Comparison of ENCODE assay signal across 22 cellular contexts in genomic region chr12:76515271-76515670, GRCh38. TPM values are rescaled to one million over a fixed set of nuclear protein-coding genes. Genes with fewer than 3 reads are reported as not detected.
A peak's percentile ranks its signal among the peaks of the same experiment; 100 is the strongest.
DNase-seq lines count a peak whose midpoint lies in the region; ATAC-seq, FAIRE-seq and TF ChIP-seq lines count a peak whose summit lies in the region.
"Had no signal": no experiment of that assay in that cellular context is flagged by ENCODE, and none has a peak within 500 bp of the region (broad histone marks: within the 10 kb centered on the region; RNA-seq: fewer than 3 reads in every experiment).

No MANE protein-coding gene starts in this region.

- BruUV-seq in HepG2 (replicated peaks; lab: Mats Ljungman, UMichigan), result no TSS peak

- H3K9ac ChIP-seq in H9 (ENCODE audit: extremely low read depth, insufficient read length, low read length), result no peak overlapping the region
- no peak overlapping the region for H3K9ac ChIP-seq in astrocyte (ENCODE audit: low read length)
- H3K9ac ChIP-seq in HepG2 (ENCODE audit: insufficient read depth, low read depth, low read length), result no peak overlapping the region
- H3K9ac ChIP-seq: GM23248 had no signal

- TF ChIP-seq EP300 in HepG2 (IDR thresholded peaks at IDR 0.05; ENCODE audit: low read depth in 2 of 2, low read length in 2 of 2), result no peak
- no peak for TF ChIP-seq EP300 in HepG2 (CRISPR knock-in tag; IDR thresholded peaks at IDR 0.05; ENCODE audit: borderline replicate concordance)

- H3K23me2 ChIP-seq in H9 (ENCODE audit: insufficient read length, low read depth, low read length, poor library complexity, severe bottlenecking), result no peaks in the 10 kb centered on the region

- ATAC-seq in HepG2, result peak; percentile 42; the same call in 2 of the 3 replicates
- ATAC-seq in foreskin keratinocyte, result no peak
- ATAC-seq: A549, Right ventricle myocardium inferior had no signal

- H3K4ac ChIP-seq in H9 (ENCODE audit: low read depth, low read length), result no peak overlapping the region

- H3K14ac ChIP-seq in H9 (ENCODE audit: insufficient read depth, low read length), result no peak overlapping the region

- H3K27me3 ChIP-seq in H9 (ENCODE audit: insufficient read depth, low read length) (no peaks in the 10 kb centered on the region), astrocyte (ENCODE audit: insufficient read depth, low read length) (no peaks in the 10 kb centered on the region), HepG2 (ENCODE audit: control insufficient read depth in 1 of 2, insufficient read depth in 2 of 2, low read length in 2 of 2) (no peaks in the 10 kb centered on the region), foreskin keratinocyte (no peaks in the 10 kb centered on the region)
- H3K27me3 ChIP-seq: SJSA1 had no signal

- H3K79me1 ChIP-seq in H9 (ENCODE audit: insufficient read depth, low read depth, low read length, poor library complexity, severe bottlenecking), result peaks cover 1% of the 10 kb centered on the region

- no peak overlapping the region for H3K27ac ChIP-seq in H9 (ENCODE audit: insufficient read length, low read depth, low read length)
- no peak overlapping the region for H3K27ac ChIP-seq in astrocyte (ENCODE audit: low read depth, low read length)
- H3K27ac ChIP-seq in HepG2 (ENCODE audit: extremely low read length, insufficient read depth, low read length), result no peak overlapping the region
- H3K27ac ChIP-seq in foreskin keratinocyte, result no peak overlapping the region
- H3K27ac ChIP-seq: A549, GM23248, SJSA1 had no signal

- H3T11ph ChIP-seq in H9 (ENCODE audit: low read length), result no peak overlapping the region

- FAIRE-seq in astrocyte (lab: Jason Lieb, UNC) (peak; percentile 34), HepG2 (lab: Jason Lieb, UNC) (no peak)
- FAIRE-seq: A549 had no signal

- no peak overlapping the region for H3K4me3 Mint-ChIP-seq in H9
- no peak overlapping the region for H3K4me3 Mint-ChIP-seq in astrocyte (ENCODE audit: unreplicated experiment)
- H3K4me3 Mint-ChIP-seq in activated CD4-positive, alpha-beta memory T cell treated with anti-CD3 and anti-CD28 coated beads for 36 hours, result no peak overlapping the region
- H3K4me3 Mint-ChIP-seq: B cell, CD14-positive monocyte had no signal

- no peaks in the 10 kb centered on the region; the same call in 1 of the 2 replicates for H3K4me1 ChIP-seq in H9 (ENCODE audit: insufficient read depth, low read length)
- peaks cover 4% of the 10 kb centered on the region for H3K4me1 ChIP-seq in astrocyte (ENCODE audit: insufficient read depth, low read length)
- H3K4me1 ChIP-seq in HepG2 (ENCODE audit: insufficient read depth, low read length), result no peaks in the 10 kb centered on the region
- no peaks in the 10 kb centered on the region for H3K4me1 ChIP-seq in foreskin keratinocyte
- H3K4me1 ChIP-seq: A549 had no signal

- H4K8ac ChIP-seq in H9 (replicated peaks; ENCODE audit: insufficient read length, low read depth, low read length), result no peak overlapping the region

- no peak for DNase-seq in H9
- no peak for DNase-seq in astrocyte (ENCODE audit: low read depth)
- no peak for DNase-seq in HepG2 (ENCODE audit: low spot score)
- DNase-seq in retinal pigment epithelial cell (ENCODE audit: low read depth), result no peak
- no peak for DNase-seq in foreskin keratinocyte
- DNase-seq in activated CD4-positive, alpha-beta memory T cell treated with anti-CD3 and anti-CD28 coated beads for 36 hours, result no peak
- DNase-seq in DMS79 (lab: John Stamatoyannopoulos, UW), result no peak
- DNase-seq: DMS79 treated with DMSO at 0.1 percent for 48 hours, GM23248, MM.1S, NCI-H1048, NCI-H1436, NCI-H187 treated with DMSO at 0.1 percent for 48 hours, NCI-H510A, NCI-H774, OCI-M1 had no signal

- H3K27me3 Mint-ChIP-seq in H9 (ENCODE audit: low read depth) (no peaks in the 10 kb centered on the region), astrocyte (ENCODE audit: low read depth, unreplicated experiment) (no peaks in the 10 kb centered on the region)
- no peaks in the 10 kb centered on the region for H3K27me3 Mint-ChIP-seq in activated CD4-positive, alpha-beta memory T cell treated with anti-CD3 and anti-CD28 coated beads for 36 hours
- H3K27me3 Mint-ChIP-seq: B cell had no signal

- H2BK15ac ChIP-seq in H9 (ENCODE audit: low read depth, low read length), result 0 out of 2 replicates have a peak overlapping the region, but pooled peaks have one; percentile 60

- H3K56ac ChIP-seq in H9 (ENCODE audit: insufficient read length, low read depth, low read length), result no peak overlapping the region

- H3K36me3 ChIP-seq in astrocyte (ENCODE audit: insufficient read depth, low read length) (no peaks in the 10 kb centered on the region), HepG2 (replicated peaks in 1 of 2; ENCODE audit: control insufficient read depth in 1 of 2, insufficient read depth in 2 of 2, low read length in 2 of 2) (no peaks in the 10 kb centered on the region)
- H3K36me3 ChIP-seq: HAP-1 had no signal

- no peak overlapping the region for H4K91ac ChIP-seq in H9 (ENCODE audit: insufficient read length, low read depth, low read length)

- H3K9me3 Mint-ChIP-seq in H9, result peaks cover 37 to 73% of the 10 kb centered on the region in 2 experiments
- peaks cover 12% of the 10 kb centered on the region for H3K9me3 Mint-ChIP-seq in astrocyte (ENCODE audit: unreplicated experiment)
- H3K9me3 Mint-ChIP-seq in activated CD4-positive, alpha-beta memory T cell treated with anti-CD3 and anti-CD28 coated beads for 36 hours, result peaks cover 33% of the 10 kb centered on the region

- H3K4me3 ChIP-seq in astrocyte (ENCODE audit: insufficient read depth, low read depth, low read length) (no peak overlapping the region), HepG2 (replicated peaks in 1 of 3; ENCODE audit: insufficient read depth in 1 of 3, low read depth in 2 of 3, low read length in 3 of 3) (no peak overlapping the region), retinal pigment epithelial cell (ENCODE audit: low read length) (no peak overlapping the region)
- H3K4me3 ChIP-seq: A549, GM23248, HAP-1, SJSA1 had no signal

- POLR2A ChIA-PET in HepG2 (lab: Yijun Ruan, JAX), result no interaction called here
- POLR2A ChIA-PET in activated CD4-positive, alpha-beta memory T cell treated with anti-CD3 and anti-CD28 coated beads for 36 hours (lab: Charles Lee), result no interaction called here

- H2AK5ac ChIP-seq in H9 (ENCODE audit: insufficient read length, low read length), result no peak overlapping the region

- CTCF ChIA-PET in HepG2 (lab: Yijun Ruan, JAX; ENCODE audit: low intra/inter-chr PET ratio, low total read pairs), result no interaction called here
- CTCF ChIA-PET in activated CD4-positive, alpha-beta memory T cell treated with anti-CD3 and anti-CD28 coated beads for 36 hours (lab: Charles Lee), result no interaction called here

- H3K23ac ChIP-seq in H9 (ENCODE audit: insufficient read length, low read depth, low read length), result no peak overlapping the region

- no peak overlapping the region for H3K27ac Mint-ChIP-seq in H9
- peak overlapping the region; percentile 12 for H3K27ac Mint-ChIP-seq in astrocyte (ENCODE audit: unreplicated experiment)
- H3K27ac Mint-ChIP-seq in activated CD4-positive, alpha-beta memory T cell treated with anti-CD3 and anti-CD28 coated beads for 36 hours, result no peak overlapping the region

- no peak for TF ChIP-seq POLR2A in HepG2 (IDR thresholded peaks at IDR 0.05; ENCODE audit: insufficient read depth in 1 of 2, low read depth in 2 of 2, low read length in 2 of 2)

- H3K79me2 ChIP-seq in H9 (ENCODE audit: insufficient read depth, low read length) (peaks cover 3% of the 10 kb centered on the region; the same call in 1 of the 2 replicates), astrocyte (ENCODE audit: insufficient read depth, low read length) (peaks cover 67% of the 10 kb centered on the region), HepG2 (ENCODE audit: insufficient read depth, low read length) (no peaks in the 10 kb centered on the region)

- no peak overlapping the region for H4K5ac ChIP-seq in H9 (ENCODE audit: insufficient read length, low read depth, low read length)

- H2BK120ac ChIP-seq in H9 (ENCODE audit: low read depth, low read length, poor library complexity, severe bottlenecking), result no peak overlapping the region

- no peak overlapping the region for H2BK20ac ChIP-seq in H9 (ENCODE audit: low read depth, low read length, poor library complexity, severe bottlenecking)

- H3K36me3 Mint-ChIP-seq in H9 (ENCODE audit: insufficient read depth in 1 of 3, low read depth in 3 of 3) (peaks cover 45 to 55% (median 53%) of the 10 kb centered on the region in 3 experiments), astrocyte (ENCODE audit: low read depth, unreplicated experiment) (peaks cover 30% of the 10 kb centered on the region)
- H3K36me3 Mint-ChIP-seq in activated CD4-positive, alpha-beta memory T cell treated with anti-CD3 and anti-CD28 coated beads for 36 hours, result peaks cover 13% of the 10 kb centered on the region

- H3K4me1 Mint-ChIP-seq in H9, result peaks cover 10 to 13% of the 10 kb centered on the region in 2 experiments
- peaks cover 18% of the 10 kb centered on the region for H3K4me1 Mint-ChIP-seq in astrocyte (ENCODE audit: low read depth, unreplicated experiment)
- peaks cover 27% of the 10 kb centered on the region for H3K4me1 Mint-ChIP-seq in activated CD4-positive, alpha-beta memory T cell treated with anti-CD3 and anti-CD28 coated beads for 36 hours (ENCODE audit: low read depth)

- intact Hi-C loops in HepG2 (cut with micrococcal nuclease; ENCODE audit: unreplicated experiment), result loop anchor here (1.0 kb wide), 1 partner anchor 72 kb away; no protein-coding TSS in a partner anchor
- intact Hi-C loops in activated CD4-positive, alpha-beta memory T cell treated with anti-CD3 and anti-CD28 coated beads for 36 hours (cut with micrococcal nuclease), result no loop called here

- peak overlapping the region; percentile 34 for H3K18ac ChIP-seq in H9 (ENCODE audit: insufficient read length, low read depth, low read length)

- no CpG with 5 or more reads among the region's 4 CpGs for WGBS in H9 (ENCODE audit: extremely low coverage, insufficient read length, low lambda C conversion rate)
- WGBS in HepG2 (ENCODE audit: low lambda C conversion rate), result 100% methylated on average over 4 of the region's 4 CpGs

- peaks cover 11% of the 10 kb centered on the region for H3K9me3 ChIP-seq in H9 (ENCODE audit: control insufficient read depth, low read depth, low read length)
- no peaks in the 10 kb centered on the region for H3K9me3 ChIP-seq in astrocyte (ENCODE audit: insufficient read depth, low read depth, low read length)
- H3K9me3 ChIP-seq in HepG2 (ENCODE audit: low read length), result no peaks in the 10 kb centered on the region
- H3K9me3 ChIP-seq: A549, SJSA1 had no signal

- in situ Hi-C loops in HepG2 (cut with HindIII; ENCODE audit: extremely low pct_ligation_motif_present, low pct_unique_long_range_greater_than_20kb), result no loop called here

- H3K4me2 ChIP-seq in H9 (ENCODE audit: insufficient read depth, insufficient read length, low read length), result no peak overlapping the region
- H3K4me2 ChIP-seq in astrocyte (ENCODE audit: low read length), result no peak overlapping the region
- H3K4me2 ChIP-seq in HepG2 (ENCODE audit: low read depth, low read length), result no peak overlapping the region
- H3K4me2 ChIP-seq: A549 had no signal

- H2BK5ac ChIP-seq in H9 (ENCODE audit: insufficient read length, low read length), result no peak overlapping the region

- no peaks in the 10 kb centered on the region for H4K20me1 ChIP-seq in H9 (ENCODE audit: control insufficient read depth, insufficient read depth, insufficient read length)
- H4K20me1 ChIP-seq in astrocyte (ENCODE audit: insufficient read depth, low read length), result peaks cover 26% of the 10 kb centered on the region
- no peaks in the 10 kb centered on the region for H4K20me1 ChIP-seq in HepG2 (ENCODE audit: insufficient read depth, low read length)

- TF ChIP-seq CTCF in H9 (conservative IDR thresholded peaks at IDR 0.05) (peak; percentile 18; the same call in 1 of the 3 replicates), astrocyte (IDR thresholded peaks at IDR 0.05; ENCODE audit: insufficient read depth, low read depth, low read length) (no peak), HepG2 (CRISPR knock-in tag; IDR thresholded peaks at IDR 0.05) (0 out of 2 replicates have a peak, but pooled peaks have one; percentile 19), retinal pigment epithelial cell (conservative IDR thresholded peaks at IDR 0.05; ENCODE audit: low read depth, low read length) (peak; percentile 1), foreskin keratinocyte (conservative IDR thresholded peaks at IDR 0.05) (no peak)

- H2AFZ ChIP-seq in H9 (ENCODE audit: low read length), result no peak overlapping the region
- no peak overlapping the region for H2AFZ ChIP-seq in astrocyte (ENCODE audit: low read depth, low read length)
- no peak overlapping the region for H2AFZ ChIP-seq in HepG2 (ENCODE audit: low read length)
- H2AFZ ChIP-seq: GM23248 had no signal

- H2BK12ac ChIP-seq in H9 (ENCODE audit: insufficient read length, low read depth, low read length), result no peak overlapping the region

- no peak for TF ChIP-seq RAD21 in HepG2 (CRISPR knock-in tag; IDR thresholded peaks at IDR 0.05)

RNA-seq across cellular contexts. Expression of gene OSBPL8, which starts 44.3 kb away (rescaled TPM):
- 60.6 and 61.2 TPM in 2 replicates for total RNA-seq in H9 (2021)
- 111 and 119 TPM in 2 replicates for total RNA-seq in astrocyte
- 33.9 and 63.9 TPM in 2 replicates for total RNA-seq in HepG2 (2016; rRNA removed; fragmentation: Illumina TruSeq; extraction: Trizol)
- 1.7 and 2.8 TPM in 2 replicates for total RNA-seq in HepG2 (2016; cell fraction: cytosol; rRNA removed; fragmentation: Illumina TruSeq; extraction: Trizol; ENCODE audit: low read depth)
- 35.4 and 60.8 TPM in 2 replicates for total RNA-seq in HepG2 (2016; cell fraction: insoluble cytoplasmic fraction; rRNA removed; fragmentation: Illumina TruSeq; extraction: Trizol)
- total RNA-seq in HepG2 (2016; cell fraction: membrane; rRNA removed; fragmentation: Illumina TruSeq; extraction: Trizol), result 15.8 and 18.9 TPM in 2 replicates
- total RNA-seq in HepG2 (2016; cell fraction: nucleus; rRNA removed; fragmentation: Illumina TruSeq; extraction: Trizol), result 38.8 and 43.9 TPM in 2 replicates
- 8.5 and 11.0 TPM in 2 replicates for polyA plus RNA-seq in HepG2 (2011; rRNA removed)
- 7.6 and 7.8 TPM in 2 replicates for polyA plus RNA-seq in HepG2 (2011; cell fraction: cytosol; rRNA removed)
- 10.7 and 16.3 TPM in 2 replicates for polyA plus RNA-seq in HepG2 (2011; cell fraction: nucleus; rRNA removed)
- polyA plus RNA-seq in HepG2 (2012), result 12.4 and 15.4 TPM in 2 replicates
- polyA plus RNA-seq in HepG2 (2016; cell fraction: cytosol; fragmentation: Illumina TruSeq; extraction: Trizol; ENCODE audit: low read depth), result 0.52 and 0.65 TPM in 2 replicates
- 32.6 and 35.8 TPM in 2 replicates for polyA plus RNA-seq in HepG2 (2016; cell fraction: insoluble cytoplasmic fraction; fragmentation: Illumina TruSeq; extraction: Trizol; ENCODE audit: low read depth)
- 4.1 and 4.4 TPM in 2 replicates for polyA plus RNA-seq in HepG2 (2016; cell fraction: membrane; fragmentation: Illumina TruSeq; extraction: Trizol; ENCODE audit: low read depth)
- polyA plus RNA-seq in HepG2 (2016; cell fraction: nucleus; fragmentation: Illumina TruSeq; extraction: Trizol; ENCODE audit: insufficient read depth, low read depth), result 20.5 and 21.9 TPM in 2 replicates
- polyA minus RNA-seq in HepG2 (2011; rRNA and poly(A)+ RNA removed; ENCODE audit: low replicate concordance), result 26.3 and 32.1 TPM in 2 replicates
- 30.4 and 34.6 TPM in 2 replicates for polyA minus RNA-seq in HepG2 (2011; cell fraction: cytosol; rRNA and poly(A)+ RNA removed)
- polyA minus RNA-seq in HepG2 (2011; cell fraction: nucleus; rRNA and poly(A)+ RNA removed), result 95.4 and 95.7 TPM in 2 replicates
- 47.0 and 48.8 TPM in 2 replicates for total RNA-seq in foreskin keratinocyte
- polyA plus RNA-seq in foreskin keratinocyte, result 5.8 and 6.2 TPM in 2 replicates
- 10 to 100 TPM; 69.8 to 73.7 TPM for total RNA-seq in activated CD4-positive, alpha-beta memory T cell treated with anti-CD3 and anti-CD28 coated beads for 36 hours

Comparison
In these comparisons a context has a peak if more than half of its experiments do, and no peak if none do; other contexts are left out.
1. CTCF ChIP-seq: peak in H9 (single experiment), HepG2 (single experiment) and retinal pigment epithelial cell (single experiment); none in astrocyte (single experiment) and foreskin keratinocyte (single experiment).